Comparison of ENCODE assay signal across 25 cellular contexts in genomic region chr7:26520483-26520882, GRCh38.
"Had no signal": no experiment of that assay in that cellular context is flagged by ENCODE, and none has a peak within 500 bp of the region (broad histone marks: within the 10 kb centered on the region; RNA-seq: fewer than 3 reads in every experiment).

No MANE protein-coding gene starts in this region.

- H3K27ac ChIP-seq: colonic mucosa, epithelial cell of prostate, esophagus squamous epithelium, gastrocnemius medialis, heart right ventricle, left lung, lower lobe of right lung had no signal

- DNase-seq: colonic mucosa; cortex of kidney; effector CD8-positive, alpha-beta T cell; effector memory CD8-positive, alpha-beta T cell; endodermal cell; erythroblast; esophagus squamous epithelium; foreskin fibroblast; foreskin melanocyte; gastrocnemius medialis; glutamatergic neuron; head of caudate nucleus; heart right ventricle; hippocampal formation; left cardiac atrium; left lung; left ventricle myocardium superior; lower lobe of right lung; mesendoderm; midbrain; naive thymus-derived CD4-positive, alpha-beta T cell had no signal

- H3K4me3 ChIP-seq: colonic mucosa, esophagus squamous epithelium, gastrocnemius medialis, heart right ventricle, left lung, lower lobe of right lung had no signal

- H3K9me3 Mint-ChIP-seq: dendritic cell treated with granulocyte-macrophage colony-stimulating factor and Interleukin-4, amounts not matched to agents 40 ng/mL and 50 ng/mL, for 4 days; effector memory CD8-positive, alpha-beta T cell had no signal

- H3K4me3 Mint-ChIP-seq: dendritic cell treated with granulocyte-macrophage colony-stimulating factor and Interleukin-4, amounts not matched to agents 40 ng/mL and 50 ng/mL, for 4 days; effector memory CD8-positive, alpha-beta T cell; endodermal cell; memory B cell; naive thymus-derived CD4-positive, alpha-beta T cell had no signal

- H3K36me3 Mint-ChIP-seq: memory B cell; naive thymus-derived CD4-positive, alpha-beta T cell had no signal

- H3K27me3 ChIP-seq: colonic mucosa, gastrocnemius medialis, left lung had no signal

- ATAC-seq: effector memory CD8-positive, alpha-beta T cell; esophagus mucosa; gastrocnemius medialis; heart right ventricle; left cardiac atrium; left lung; left ventricle myocardium superior; lower lobe of right lung; naive thymus-derived CD4-positive, alpha-beta T cell had no signal

- H3K36me3 ChIP-seq: colonic mucosa, esophagus squamous epithelium, gastrocnemius medialis, heart right ventricle, left lung, lower lobe of right lung had no signal

- H3K27ac Mint-ChIP-seq: dendritic cell treated with granulocyte-macrophage colony-stimulating factor and Interleukin-4, amounts not matched to agents 40 ng/mL and 50 ng/mL, for 4 days; effector memory CD8-positive, alpha-beta T cell; endodermal cell; memory B cell; naive thymus-derived CD4-positive, alpha-beta T cell had no signal

- H3K4me1 Mint-ChIP-seq: endodermal cell; naive thymus-derived CD4-positive, alpha-beta T cell had no signal

- H3K4me1 ChIP-seq: colonic mucosa, esophagus squamous epithelium, gastrocnemius medialis, heart right ventricle, left lung, lower lobe of right lung had no signal

- H3K9me3 ChIP-seq: colonic mucosa, esophagus squamous epithelium, gastrocnemius medialis, lower lobe of right lung had no signal
